In genomic region chr22:21937041-21937820, GRCh38 we compare ENCODE assay signal across 8 cellular contexts. TPM values are rescaled to one million over a fixed set of nuclear protein-coding genes. Genes with fewer than 3 reads are reported as not detected.
DNase-seq lines count a peak whose midpoint lies in the region; ATAC-seq and TF ChIP-seq lines count a peak whose summit lies in the region.

No MANE protein-coding gene starts in this region.

- H3K9me3 ChIP-seq in OCI-LY3 (ENCODE audit: insufficient read depth, low read length) = no peaks in the 10 kb centered on the region
- no peaks in the 10 kb centered on the region for H3K9me3 ChIP-seq in fibroblast of lung (ENCODE audit: control insufficient read depth, insufficient read depth, low read depth, low read length)

- peaks cover 44 to 71% of the 10 kb centered on the region in 2 donors for H3K36me3 Mint-ChIP-seq in CD14-positive monocyte

- H2AFZ ChIP-seq in OCI-LY3 (ENCODE audit: low read depth, low read length) = no peak overlapping the region
- peak overlapping the region; percentile 27 for H2AFZ ChIP-seq in fibroblast of lung (ENCODE audit: low read length)

- TF ChIP-seq CTCF in CD14-positive monocyte (IDR thresholded peaks at IDR 0.05) (no peak), OCI-LY3 (IDR thresholded peaks at IDR 0.05; ENCODE audit: low read depth, low read length) (no peak), fibroblast of lung (conservative IDR thresholded peaks at IDR 0.05 in 1 of 2, IDR thresholded peaks at IDR 0.05 in 1 of 2; ENCODE audit: low read depth in 1 of 2, low read length in 2 of 2) (no peak)

- H3K9ac ChIP-seq in OCI-LY3 (ENCODE audit: low read length) = 0 out of 2 replicates have a peak overlapping the region, but pooled peaks have one; percentile 15
- H3K9ac ChIP-seq in fibroblast of lung (ENCODE audit: insufficient read depth, low read length) = peak overlapping the region; percentile 86

- H3K4me1 ChIP-seq in OCI-LY3 (ENCODE audit: low read length) = peaks cover 5% of the 10 kb centered on the region; the same call in 1 of the 2 replicates
- peaks cover 30% of the 10 kb centered on the region for H3K4me1 ChIP-seq in fibroblast of lung (ENCODE audit: control insufficient read depth, extremely low read depth, insufficient read depth, low read length)

- H3K4me2 ChIP-seq in OCI-LY3 (ENCODE audit: low read length) (peak overlapping the region; percentile 75), fibroblast of lung (ENCODE audit: extremely low read depth, insufficient read depth, low read length) (peak overlapping the region; percentile 82)

- H3K27ac ChIP-seq in OCI-LY3 (ENCODE audit: low read length) (no peak overlapping the region), fibroblast of lung (ENCODE audit: insufficient read depth, low read length) (peak overlapping the region; percentile 99)

- H3K27me3 ChIP-seq in OCI-LY3 (ENCODE audit: low read depth, low read length) = no peaks in the 10 kb centered on the region
- no peaks in the 10 kb centered on the region for H3K27me3 ChIP-seq in fibroblast of lung (ENCODE audit: control insufficient read depth, insufficient read depth, low read length)

- H3K79me2 ChIP-seq in OCI-LY3 (ENCODE audit: low read length) = no peaks in the 10 kb centered on the region
- H3K79me2 ChIP-seq in fibroblast of lung (ENCODE audit: control insufficient read depth, insufficient read depth, low read length) = peaks cover 9% of the 10 kb centered on the region

- H4K20me1 ChIP-seq in OCI-LY3 (ENCODE audit: insufficient read depth, low read length) (no peaks in the 10 kb centered on the region), fibroblast of lung (ENCODE audit: control insufficient read depth, extremely low read depth, insufficient read depth, low read length) (no peaks in the 10 kb centered on the region)

- peaks cover 0 to 2% (median 0%) of the 10 kb centered on the region in 3 donors for H3K27me3 Mint-ChIP-seq in CD14-positive monocyte (ENCODE audit: low read depth in 3 of 3)

- ATAC-seq in HG03025 (IDR thresholded peaks at IDR 0.05; ENCODE audit: low FRiP score, unreplicated experiment) = no peak
- ATAC-seq in HG03520 (IDR thresholded peaks at IDR 0.05; ENCODE audit: unreplicated experiment) = no peak

- peaks cover 0 to 2% (median 0%) of the 10 kb centered on the region in 7 donors for H3K9me3 Mint-ChIP-seq in CD14-positive monocyte

- peak overlapping the region; percentile 81 for H3K4me3 ChIP-seq in OCI-LY3 (ENCODE audit: low read length)
- H3K4me3 ChIP-seq in fibroblast of lung (replicated peaks in 1 of 4; ENCODE audit: control extremely low read depth in 1 of 4, insufficient read depth in 1 of 4, low read depth in 3 of 4, low read length in 4 of 4) = peak overlapping the region in 1 of 4 experiments; percentile 65

- intact Hi-C loops in CD14-positive monocyte (cut with micrococcal nuclease) = loop anchor here (2.0 to 10.0 kb wide), 5 partner anchors 16 to 282 kb away; partner anchors contain the start of gene PPM1F (in 1 of the 2)

- H3K4me1 Mint-ChIP-seq in CD14-positive monocyte = peaks cover 74% of the 10 kb centered on the region

- DNase-seq in CD14-positive monocyte (ENCODE audit: low spot score) = peak; percentile 93
- no peak for DNase-seq in fibroblast of lung (ENCODE audit: low read depth in 2 of 2)
- DNase-seq in nucleus accumbens (lab: John Stamatoyannopoulos, UW) = peak in 45 of 56 donors; percentile 26 to 70 (median 42)
- no peak for DNase-seq in NCI-H146 treated with DMSO at 0.1 percent for 48 hours (lab: John Stamatoyannopoulos, UW; ENCODE audit: unreplicated experiment)
- no peak for DNase-seq in NCI-H2171 (lab: John Stamatoyannopoulos, UW)

- H3K4me3 Mint-ChIP-seq in CD14-positive monocyte = peak overlapping the region; percentile 78 to 81

- H3K36me3 ChIP-seq in OCI-LY3 (replicated peaks; ENCODE audit: low read depth, low read length) = no peaks in the 10 kb centered on the region
- peaks cover 17% of the 10 kb centered on the region for H3K36me3 ChIP-seq in fibroblast of lung (ENCODE audit: control insufficient read depth, insufficient read depth, low read length)

- H3K27ac Mint-ChIP-seq in CD14-positive monocyte = peak overlapping the region; percentile 99 to 100 (median 100)

RNA-seq across cellular contexts. Expression of gene PPM1F, which starts 15.4 kb away (rescaled TPM):
- polyA plus RNA-seq in CD14-positive monocyte (10 to 100 TPM; 28.8 to 37.2 TPM), fibroblast of lung (12.5 and 19.0 TPM in 2 replicates)
- total RNA-seq in fibroblast of lung = 24.7 and 37.0 TPM in 2 replicates
- 17.7 and 30.6 TPM in 2 replicates for polyA plus RNA-seq in fibroblast of lung (2012)
- polyA minus RNA-seq in fibroblast of lung (ENCODE audit: low replicate concordance) = 23.5 and 40.0 TPM in 2 replicates

RNA-seq across cellular contexts. Expression of gene TOP3B, which starts 45.4 kb away (rescaled TPM):
- polyA plus RNA-seq in CD14-positive monocyte = 1 to 10 TPM; 9.0 to 9.5 TPM
- 16.5 and 18.2 TPM in 2 replicates for total RNA-seq in fibroblast of lung
- 7.4 and 9.6 TPM in 2 replicates for polyA plus RNA-seq in fibroblast of lung
- polyA plus RNA-seq in fibroblast of lung (2012) = 9.7 and 14.0 TPM in 2 replicates
- polyA minus RNA-seq in fibroblast of lung (ENCODE audit: low replicate concordance) = 23.9 and 26.0 TPM in 2 replicates

Comparison
In these comparisons a context has a peak if more than half of its experiments do, and no peak if none do; other contexts are left out.
1. DNase-seq: peak in CD14-positive monocyte (single experiment) and nucleus accumbens (45 of 56); none in fibroblast of lung (0 of 2), NCI-H146 treated with DMSO at 0.1 percent for 48 hours (single experiment) and NCI-H2171 (single experiment).